24 cellular contexts compared by ENCODE assay signal in genomic region chrX:6203462-6204215, GRCh38.
"Had no signal": no experiment of that assay in that cellular context is flagged by ENCODE, and none has a peak within 500 bp of the region (broad histone marks: within the 10 kb centered on the region; RNA-seq: fewer than 3 reads in every experiment).

No MANE protein-coding gene starts in this region.

- H3K27me3 Mint-ChIP-seq: activated CD4-positive, alpha-beta memory T cell treated with anti-CD3 and anti-CD28 coated beads for 36 hours; activated CD4-positive, alpha-beta T cell treated with anti-CD3 and anti-CD28 coated beads, Interleukin-2, amount 10 ng/mL, durations not matched to agents 7 days and 5 days; activated naive CD8-positive, alpha-beta T cell treated with anti-CD3 and anti-CD28 coated beads, Interleukin-2, amount 10 ng/mL, durations not matched to agents 7 days and 5 days; T-cell had no signal

- H3K27ac ChIP-seq: adrenal gland, breast epithelium, SK-N-MC had no signal

- H3K4me1 Mint-ChIP-seq: activated CD4-positive, alpha-beta T cell treated with anti-CD3 and anti-CD28 coated beads, Interleukin-2, amount 10 ng/mL, durations not matched to agents 7 days and 5 days; activated naive CD8-positive, alpha-beta T cell treated with anti-CD3 and anti-CD28 coated beads, Interleukin-2, amount 10 ng/mL, durations not matched to agents 7 days and 5 days; T-cell had no signal

- H3K36me3 ChIP-seq: adrenal gland, breast epithelium had no signal

- H3K9me3 ChIP-seq: adrenal gland, breast epithelium had no signal

- DNase-seq: activated CD4-positive, alpha-beta memory T cell treated with anti-CD3 and anti-CD28 coated beads for 36 hours; activated CD4-positive, alpha-beta T cell treated with anti-CD3 and anti-CD28 coated beads, Interleukin-2, amount 10 ng/mL, durations not matched to agents 7 days and 5 days; activated CD4-positive, CD25-positive, alpha-beta regulatory T cell; activated CD8-positive, alpha-beta memory T cell treated with anti-CD3 and anti-CD28 coated beads for 24 hours; activated effector memory CD4-positive, alpha-beta T cell treated with anti-CD3 and anti-CD28 coated beads, Interleukin-2, amount 50 U/mL, for 16 hours; activated naive CD4-positive, alpha-beta T cell treated with anti-CD3 and anti-CD28 coated beads for 36 hours; activated naive CD8-positive, alpha-beta T cell treated with anti-CD3 and anti-CD28 coated beads, Interleukin-2, amount 10 ng/mL, durations not matched to agents 7 days and 5 days; activated T-cell treated with anti-CD3 and anti-CD28 coated beads, Interleukin-2, amount 50 U/mL, for 4 hours; adrenal gland; anterior cingulate cortex; caudate nucleus; NCI-H1048; NCI-H146; NCI-H187 treated with DMSO at 0.1 percent for 48 hours; NCI-H2081 treated with DMSO at 0.1 percent for 48 hours; NCI-H446 treated with DMSO at 0.1 percent for 48 hours; NCI-H524 treated with DMSO at 0.1 percent for 48 hours; NCI-H748 treated with DMSO at 0.1 percent for 48 hours; T-cell; T-helper 2 cell; T1000 had no signal

- H3K4me3 ChIP-seq: adrenal gland, breast epithelium, SK-N-MC had no signal

- ATAC-seq: activated T-cell treated with anti-CD3 and anti-CD28 coated beads, Interleukin-2, amount 50 U/mL, for 4 hours; Right ventricle myocardium inferior; T-cell had no signal

- H3K36me3 Mint-ChIP-seq: activated CD4-positive, alpha-beta memory T cell treated with anti-CD3 and anti-CD28 coated beads for 36 hours; activated naive CD8-positive, alpha-beta T cell treated with anti-CD3 and anti-CD28 coated beads, Interleukin-2, amount 10 ng/mL, durations not matched to agents 7 days and 5 days; T-cell had no signal

- H3K4me1 ChIP-seq: adrenal gland, breast epithelium had no signal

- H3K27me3 ChIP-seq: adrenal gland, breast epithelium had no signal

- H3K4me3 Mint-ChIP-seq: activated CD4-positive, alpha-beta memory T cell treated with anti-CD3 and anti-CD28 coated beads for 36 hours; activated CD4-positive, alpha-beta T cell treated with anti-CD3 and anti-CD28 coated beads, Interleukin-2, amount 10 ng/mL, durations not matched to agents 7 days and 5 days; activated naive CD4-positive, alpha-beta T cell treated with anti-CD3 and anti-CD28 coated beads for 36 hours; activated naive CD8-positive, alpha-beta T cell treated with anti-CD3 and anti-CD28 coated beads, Interleukin-2, amount 10 ng/mL, durations not matched to agents 7 days and 5 days; activated T-cell treated with anti-CD3 and anti-CD28 coated beads, Interleukin-2, amount 50 U/mL, for 4 hours; T-cell had no signal

- H3K9me3 Mint-ChIP-seq: activated CD4-positive, alpha-beta memory T cell treated with anti-CD3 and anti-CD28 coated beads for 36 hours; activated CD4-positive, alpha-beta T cell treated with anti-CD3 and anti-CD28 coated beads, Interleukin-2, amount 10 ng/mL, durations not matched to agents 7 days and 5 days; activated naive CD8-positive, alpha-beta T cell treated with anti-CD3 and anti-CD28 coated beads, Interleukin-2, amount 10 ng/mL, durations not matched to agents 7 days and 5 days; activated T-cell treated with anti-CD3 and anti-CD28 coated beads, Interleukin-2, amount 50 U/mL, for 4 hours had no signal

- H3K27ac Mint-ChIP-seq: activated CD4-positive, alpha-beta memory T cell treated with anti-CD3 and anti-CD28 coated beads for 36 hours; activated CD4-positive, alpha-beta T cell treated with anti-CD3 and anti-CD28 coated beads, Interleukin-2, amount 10 ng/mL, durations not matched to agents 7 days and 5 days; activated naive CD4-positive, alpha-beta T cell treated with anti-CD3 and anti-CD28 coated beads for 36 hours; activated naive CD8-positive, alpha-beta T cell treated with anti-CD3 and anti-CD28 coated beads, Interleukin-2, amount 10 ng/mL, durations not matched to agents 7 days and 5 days; T-cell had no signal
